Comparison of ENCODE assay signal across 25 cellular contexts in genomic region chr7:151493083-151493482, GRCh38. TPM values are rescaled to one million over a fixed set of nuclear protein-coding genes. Genes with fewer than 3 reads are reported as not detected.
A peak's percentile ranks its signal among the peaks of the same experiment; 100 is the strongest.
DNase-seq lines count a peak whose midpoint lies in the region; ATAC-seq and TF ChIP-seq lines count a peak whose summit lies in the region.
"Had no signal": no experiment of that assay in that cellular context is flagged by ENCODE, and none has a peak within 500 bp of the region (broad histone marks: within the 10 kb centered on the region; RNA-seq: fewer than 3 reads in every experiment).

No MANE protein-coding gene starts in this region.

- H3K27ac ChIP-seq in H9 (ENCODE audit: insufficient read length, low read depth, low read length) (no peak overlapping the region), RWPE2 (ENCODE audit: poor library complexity, severe bottlenecking) (peak overlapping the region; percentile 64), SK-N-SH (ENCODE audit: low read depth in 2 of 2, low read length in 1 of 2) (no peak overlapping the region)
- H3K27ac ChIP-seq: HL-60, KMS-11, thoracic aorta, WERI-Rb-1 had no signal

- H3K4me1 ChIP-seq in H9 (ENCODE audit: insufficient read depth, low read length) (peaks cover 8% of the 10 kb centered on the region), RWPE2 (ENCODE audit: insufficient read depth, poor library complexity, severe bottlenecking) (peaks cover 36% of the 10 kb centered on the region), SK-N-SH (ENCODE audit: control insufficient read depth in 1 of 2, insufficient read depth in 2 of 2, low read depth in 1 of 2, low read length in 1 of 2) (peaks cover 6 to 18% of the 10 kb centered on the region in 2 experiments)

- no peak overlapping the region for H3T11ph ChIP-seq in H9 (ENCODE audit: low read length)

- H3K79me1 ChIP-seq in H9 (ENCODE audit: insufficient read depth, low read depth, low read length, poor library complexity, severe bottlenecking) = peaks cover 10% of the 10 kb centered on the region

- WGBS in H9 (ENCODE audit: extremely low coverage, insufficient read length, low lambda C conversion rate) = no CpG with 5 or more reads among the region's 8 CpGs
- 87% methylated on average over 8 of the region's 8 CpGs for WGBS in SK-N-SH (ENCODE audit: low lambda C conversion rate)

- no peak overlapping the region for H4K91ac ChIP-seq in H9 (ENCODE audit: insufficient read length, low read depth, low read length)

- H3K9me3 Mint-ChIP-seq in H9 = no peaks in the 10 kb centered on the region; a peak in 1 of 5 replicates
- no peaks in the 10 kb centered on the region for H3K9me3 Mint-ChIP-seq in effector memory CD8-positive, alpha-beta T cell
- no peaks in the 10 kb centered on the region for H3K9me3 Mint-ChIP-seq in osteocyte (ENCODE audit: unreplicated experiment)
- H3K9me3 Mint-ChIP-seq: activated CD8-positive, alpha-beta T cell treated with anti-CD3 and anti-CD28 coated beads for 36 hours; activated T-helper 2 cell treated with anti-CD3 and anti-CD28 coated beads, Interferon-gamma antibody, Interleukin-2, Interleukin-4, amounts not matched to agents 10 μg/mL and 5 μg/mL and 100 μg/mL, durations not matched to agents 14 hours and 24 hours and 36 hours; naive thymus-derived CD4-positive, alpha-beta T cell had no signal

- no peak overlapping the region for H2BK120ac ChIP-seq in H9 (ENCODE audit: low read depth, low read length, poor library complexity, severe bottlenecking)

- no peak for TF ChIP-seq EP300 in SK-N-SH (IDR thresholded peaks at IDR 0.05; ENCODE audit: borderline replicate concordance in 1 of 2, low read depth in 1 of 2, low read length in 1 of 2)

- peaks cover 2% of the 10 kb centered on the region for H4K20me1 ChIP-seq in H9 (ENCODE audit: control insufficient read depth, insufficient read depth, insufficient read length)
- peaks cover 87% of the 10 kb centered on the region for H4K20me1 ChIP-seq in SK-N-SH (ENCODE audit: insufficient read depth)

- H3K36me3 Mint-ChIP-seq in H9 (ENCODE audit: insufficient read depth in 1 of 3, low read depth in 3 of 3) (peaks cover 11 to 32% (median 28%) of the 10 kb centered on the region in 3 experiments; a peak in 6 of 7 replicates), osteocyte (ENCODE audit: unreplicated experiment) (peaks cover 18% of the 10 kb centered on the region)
- peaks cover 33% of the 10 kb centered on the region for H3K36me3 Mint-ChIP-seq in effector memory CD8-positive, alpha-beta T cell (ENCODE audit: insufficient read depth)

- H3F3A ChIP-seq in SK-N-SH (replicated peaks; ENCODE audit: insufficient read depth) = peaks cover 25% of the 10 kb centered on the region

- H3K23me2 ChIP-seq in H9 (ENCODE audit: insufficient read length, low read depth, low read length, poor library complexity, severe bottlenecking) = no peaks in the 10 kb centered on the region

- no peak for TF ChIP-seq RAD21 in SK-N-SH (IDR thresholded peaks at IDR 0.05; ENCODE audit: low read length)

- no peaks in the 10 kb centered on the region for H3K9me2 ChIP-seq in SK-N-SH

- no peak overlapping the region for H3K4me2 ChIP-seq in H9 (ENCODE audit: insufficient read depth, insufficient read length, low read length)
- no peak overlapping the region for H3K4me2 ChIP-seq in SK-N-SH

- H3K27ac Mint-ChIP-seq in H9 (peak overlapping the region; percentile 17 to 69 (median 57); a peak in 6 of 7 replicates), osteocyte (ENCODE audit: unreplicated experiment) (peak overlapping the region; percentile 63)
- peak overlapping the region; percentile 63 to 77 for H3K27ac Mint-ChIP-seq in effector memory CD8-positive, alpha-beta T cell
- H3K27ac Mint-ChIP-seq: activated CD8-positive, alpha-beta T cell treated with anti-CD3 and anti-CD28 coated beads for 36 hours; activated T-helper 2 cell treated with anti-CD3 and anti-CD28 coated beads, Interferon-gamma antibody, Interleukin-2, Interleukin-4, amounts not matched to agents 10 μg/mL and 5 μg/mL and 100 μg/mL, durations not matched to agents 14 hours and 24 hours and 36 hours had no signal

- no peak overlapping the region for H3K4me3 ChIP-seq in RWPE2 (ENCODE audit: severe bottlenecking)
- no peak overlapping the region for H3K4me3 ChIP-seq in SK-N-SH (ENCODE audit: low read depth in 2 of 2, low read length in 1 of 2)
- H3K4me3 ChIP-seq: lung, thoracic aorta had no signal

- no peak overlapping the region for H3K23ac ChIP-seq in H9 (ENCODE audit: insufficient read length, low read depth, low read length)

- no peak overlapping the region for H3K18ac ChIP-seq in H9 (ENCODE audit: insufficient read length, low read depth, low read length)

- no peak overlapping the region for H2BK12ac ChIP-seq in H9 (ENCODE audit: insufficient read length, low read depth, low read length)

- H3K14ac ChIP-seq in H9 (ENCODE audit: insufficient read depth, low read length) = no peak overlapping the region

- H3K4me3 Mint-ChIP-seq in H9 = peak overlapping the region in 1 of 2 experiments; percentile 27; a peak in 2 of 5 replicates
- no peak overlapping the region for H3K4me3 Mint-ChIP-seq in effector memory CD8-positive, alpha-beta T cell
- H3K4me3 Mint-ChIP-seq in osteocyte (ENCODE audit: unreplicated experiment) = no peak overlapping the region
- H3K4me3 Mint-ChIP-seq: activated CD8-positive, alpha-beta T cell treated with anti-CD3 and anti-CD28 coated beads for 36 hours had no signal

- H2BK20ac ChIP-seq in H9 (ENCODE audit: low read depth, low read length, poor library complexity, severe bottlenecking) = no peak overlapping the region

- ATAC-seq in RWPE2 (ENCODE audit: low read depth) = no peak
- no peak for ATAC-seq in effector memory CD8-positive, alpha-beta T cell (replicated peaks)
- no peak for ATAC-seq in HG02970 (IDR thresholded peaks at IDR 0.05; ENCODE audit: low FRiP score, unreplicated experiment)
- ATAC-seq: activated CD8-positive, alpha-beta T cell treated with anti-CD3 and anti-CD28 coated beads for 36 hours; naive thymus-derived CD4-positive, alpha-beta T cell had no signal

- H3K27me3 Mint-ChIP-seq in H9 (ENCODE audit: low read depth) (peaks cover 1% of the 10 kb centered on the region; the same call in 1 of the 2 replicates), osteocyte (ENCODE audit: unreplicated experiment) (no peaks in the 10 kb centered on the region)
- H3K27me3 Mint-ChIP-seq in effector memory CD8-positive, alpha-beta T cell = no peaks in the 10 kb centered on the region
- H3K27me3 Mint-ChIP-seq: activated CD8-positive, alpha-beta T cell treated with anti-CD3 and anti-CD28 coated beads for 36 hours; naive thymus-derived CD4-positive, alpha-beta T cell had no signal

- H2AK5ac ChIP-seq in H9 (ENCODE audit: insufficient read length, low read length) = no peak overlapping the region

- no peak overlapping the region for H3K56ac ChIP-seq in H9 (ENCODE audit: insufficient read length, low read depth, low read length)

- H3K4ac ChIP-seq in H9 (ENCODE audit: low read depth, low read length) = no peak overlapping the region

- no peak overlapping the region for H2BK15ac ChIP-seq in H9 (ENCODE audit: low read depth, low read length)

- H2AFZ ChIP-seq in H9 (ENCODE audit: low read length) = no peak overlapping the region
- no peak overlapping the region for H2AFZ ChIP-seq in SK-N-SH (ENCODE audit: low read depth)

- H3K4me1 Mint-ChIP-seq in H9 (peaks cover 50 to 65% of the 10 kb centered on the region in 2 experiments), osteocyte (ENCODE audit: unreplicated experiment) (peaks cover 60% of the 10 kb centered on the region)
- peaks cover 33 to 56% of the 10 kb centered on the region in 2 donors for H3K4me1 Mint-ChIP-seq in effector memory CD8-positive, alpha-beta T cell (ENCODE audit: low read depth in 2 of 2)

- H3K36me3 ChIP-seq in RWPE2 (ENCODE audit: low read depth) (peaks cover 35% of the 10 kb centered on the region), SK-N-SH (replicated peaks in 1 of 2; ENCODE audit: control insufficient read depth in 1 of 2, insufficient read depth in 2 of 2, low read length in 1 of 2) (peaks cover 28 to 35% of the 10 kb centered on the region in 2 experiments)
- H3K36me3 ChIP-seq: thoracic aorta had no signal

- no peak overlapping the region for H3K9ac ChIP-seq in H9 (ENCODE audit: extremely low read depth, insufficient read length, low read length)
- no peak overlapping the region for H3K9ac ChIP-seq in SK-N-SH
- H3K9ac ChIP-seq: KMS-11 had no signal

- POLR2A ChIA-PET in SK-N-SH (lab: Yijun Ruan, JAX) = no interaction called here

- H2BK5ac ChIP-seq in H9 (ENCODE audit: insufficient read length, low read length) = no peak overlapping the region

- H4K5ac ChIP-seq in H9 (ENCODE audit: insufficient read length, low read depth, low read length) = no peak overlapping the region

- H3K27me3 ChIP-seq in H9 (ENCODE audit: insufficient read depth, low read length) = no peaks in the 10 kb centered on the region
- H3K27me3 ChIP-seq in RWPE2 (ENCODE audit: insufficient read depth, poor library complexity, severe bottlenecking) = no peaks in the 10 kb centered on the region
- no peaks in the 10 kb centered on the region for H3K27me3 ChIP-seq in SK-N-SH (ENCODE audit: insufficient read depth)

- TF ChIP-seq CTCF in H9 (conservative IDR thresholded peaks at IDR 0.05) (no peak), RWPE2 (IDR thresholded peaks at IDR 0.05; ENCODE audit: poor library complexity, severe bottlenecking) (no peak), osteocyte (IDR thresholded peaks at IDR 0.05) (no peak), SK-N-SH (IDR thresholded peaks at IDR 0.05) (no peak)

- CTCF ChIA-PET in SK-N-SH (lab: Yijun Ruan, JAX) = interaction anchor here (1.3 to 1.4 kb wide), 2 partner anchors 15 to 139 kb away, joined by 4 to 5 read pairs; no protein-coding TSS in a partner anchor

- DNase-seq in H9 (no peak), RWPE2 (ENCODE audit: low spot score) (no peak), osteocyte (ENCODE audit: extremely low spot score, unreplicated experiment) (no peak), SK-N-SH (no peak), GM03348 (ENCODE audit: low spot score) (no peak)
- no peak for DNase-seq in effector memory CD8-positive, alpha-beta T cell
- no peak for DNase-seq in NK-92 treated with Interleukin-12 subunit alpha and Interleukin-12 subunit beta, amount 100 ng/mL, for 24 hours (lab: John Stamatoyannopoulos, UW)
- DNase-seq: activated CD8-positive, alpha-beta T cell treated with anti-CD3 and anti-CD28 coated beads for 36 hours; AML-193; effector CD8-positive, alpha-beta T cell; GDM1; islet precursor cell; naive thymus-derived CD4-positive, alpha-beta T cell; NCI-H1048; NCI-H2029 treated with DMSO at 0.1 percent for 48 hours; NCI-H446; RPMI8226; WERI-Rb-1 had no signal

- H3K9me3 ChIP-seq in H9 (ENCODE audit: control insufficient read depth, low read depth, low read length) (no peaks in the 10 kb centered on the region), RWPE2 (ENCODE audit: severe bottlenecking) (no peaks in the 10 kb centered on the region), SK-N-SH (no peaks in the 10 kb centered on the region)
- H3K9me3 ChIP-seq: thoracic aorta had no signal

- H4K8ac ChIP-seq in H9 (replicated peaks; ENCODE audit: insufficient read length, low read depth, low read length) = no peak overlapping the region

- H3K79me2 ChIP-seq in H9 (ENCODE audit: insufficient read depth, low read length) = peaks cover 34% of the 10 kb centered on the region
- H3K79me2 ChIP-seq in SK-N-SH (ENCODE audit: insufficient read depth) = peaks cover 100% of the 10 kb centered on the region

RNA-seq across cellular contexts. Expression of gene RHEB, which starts 26.6 kb away (rescaled TPM):
- 109 and 114 TPM in 2 replicates for total RNA-seq in H9 (2021)
- 97.2 and 97.7 TPM in 2 replicates for total RNA-seq in osteocyte
- polyA plus RNA-seq in SK-N-SH (2012; rRNA removed) = 87.3 and 90.5 TPM in 2 replicates
- polyA plus RNA-seq in SK-N-SH (2012; cell fraction: cytosol; rRNA removed) = 116 and 169 TPM in 2 replicates
- polyA plus RNA-seq in SK-N-SH (2012; cell fraction: nucleus; rRNA removed) = 42.8 and 46.3 TPM in 2 replicates

RNA-seq across cellular contexts. Expression of gene CRYGN, which starts 53.1 kb away (rescaled TPM):
- total RNA-seq in H9 (2021) (0.79 and 1.8 TPM in 2 replicates), osteocyte (not detected in 2 replicates)
- not detected in 2 replicates for polyA plus RNA-seq in SK-N-SH (2012; rRNA removed)
- 0.03 TPM in 1 of 2 replicates, not detected in the other for polyA plus RNA-seq in SK-N-SH (2012; cell fraction: cytosol; rRNA removed)
- 0.06 TPM in 1 of 2 replicates, not detected in the other for polyA plus RNA-seq in SK-N-SH (2012; cell fraction: nucleus; rRNA removed)
- total RNA-seq: activated T-helper 2 cell treated with anti-CD3 and anti-CD28 coated beads, Interferon-gamma antibody, Interleukin-2, Interleukin-4, amounts not matched to agents 10 μg/mL and 5 μg/mL and 100 μg/mL, durations not matched to agents 14 hours and 24 hours and 36 hours; cardiac septum had no signal
